ENCODE assay signal across 13 cellular contexts in genomic region chr17:5488752-5489151, GRCh38.
"Had no signal": no experiment of that assay in that cellular context is flagged by ENCODE, and none has a peak within 500 bp of the region (broad histone marks: within the 10 kb centered on the region; RNA-seq: fewer than 3 reads in every experiment).

No MANE protein-coding gene starts in this region.

- H3K27ac Mint-ChIP-seq: dendritic cell treated with granulocyte-macrophage colony-stimulating factor and Interleukin-4, amounts not matched to agents 40 ng/mL and 50 ng/mL, for 4 days; endodermal cell had no signal

- H3K4me3 Mint-ChIP-seq: dendritic cell treated with granulocyte-macrophage colony-stimulating factor and Interleukin-4, amounts not matched to agents 40 ng/mL and 50 ng/mL, for 4 days had no signal

- H3K27me3 Mint-ChIP-seq: activated B cell treated with CpG ODN at 0.5 μM for 24 hours; dendritic cell treated with granulocyte-macrophage colony-stimulating factor and Interleukin-4, amounts not matched to agents 40 ng/mL and 50 ng/mL, for 4 days had no signal

- H3K27ac ChIP-seq: SK-N-MC, vagina had no signal

- DNase-seq: activated B cell treated with CpG ODN at 0.5 μM for 24 hours; activated T-cell treated with anti-CD3 and anti-CD28 coated beads, Interleukin-2, amount 50 U/mL, for 48 hours; cerebellar nuclear complex; endodermal cell; glutamatergic neuron; immature natural killer cell; mucosa of descending colon; stimulated activated CD4-positive, alpha-beta T cell treated with anti-CD3 and anti-CD28 coated beads, Interleukin-4, amount 100 ng/mL, for 1 hour; stimulated activated CD8-positive, alpha-beta memory T cell treated with anti-CD3 and anti-CD28 coated beads, Interleukin-4, amount 100 ng/mL, for 48 hours had no signal

- H3K4me3 ChIP-seq: mucosa of descending colon, vagina had no signal

- H3K27me3 ChIP-seq: vagina had no signal

- H3K9me3 ChIP-seq: mucosa of descending colon, vagina had no signal

- H3K9me3 Mint-ChIP-seq: activated B cell treated with CpG ODN at 0.5 μM for 24 hours; activated naive CD4-positive, alpha-beta T cell treated with anti-CD3 and anti-CD28 coated beads, Interleukin-2, amount 50 U/mL, for 72 hours; endodermal cell had no signal
